In the genomic region with DNA sequence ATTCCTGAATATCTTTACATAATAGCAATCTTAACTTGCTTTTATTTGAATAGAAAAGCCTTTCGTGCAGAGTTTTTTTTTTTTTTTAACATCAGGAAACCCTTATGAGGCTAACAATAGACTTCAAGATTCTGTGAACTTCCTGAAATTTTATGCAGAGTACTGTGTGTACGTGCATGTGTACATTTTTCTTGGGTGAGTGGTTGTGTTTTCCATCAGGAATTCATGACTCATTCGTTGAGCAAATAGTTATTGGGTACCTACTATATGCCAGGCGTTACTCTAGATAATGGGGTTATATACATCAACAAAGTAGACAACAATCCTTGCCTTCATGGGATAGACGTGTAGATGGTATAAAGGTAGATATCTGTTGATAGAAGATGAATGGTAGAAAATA, we compare ENCODE assay signal across 1 cellular context.
A peak's percentile ranks its signal among the peaks of the same experiment; 100 is the strongest.
TF ChIP-seq lines count a peak whose summit lies in the region.

No MANE protein-coding gene starts in this region.

TF ChIP-seq in HepG2, 621 proteins besides CTCF, POLR2A, EP300 and RAD21 (continued from another document and continues in another):
- TF ChIP-seq, protein P1, sequence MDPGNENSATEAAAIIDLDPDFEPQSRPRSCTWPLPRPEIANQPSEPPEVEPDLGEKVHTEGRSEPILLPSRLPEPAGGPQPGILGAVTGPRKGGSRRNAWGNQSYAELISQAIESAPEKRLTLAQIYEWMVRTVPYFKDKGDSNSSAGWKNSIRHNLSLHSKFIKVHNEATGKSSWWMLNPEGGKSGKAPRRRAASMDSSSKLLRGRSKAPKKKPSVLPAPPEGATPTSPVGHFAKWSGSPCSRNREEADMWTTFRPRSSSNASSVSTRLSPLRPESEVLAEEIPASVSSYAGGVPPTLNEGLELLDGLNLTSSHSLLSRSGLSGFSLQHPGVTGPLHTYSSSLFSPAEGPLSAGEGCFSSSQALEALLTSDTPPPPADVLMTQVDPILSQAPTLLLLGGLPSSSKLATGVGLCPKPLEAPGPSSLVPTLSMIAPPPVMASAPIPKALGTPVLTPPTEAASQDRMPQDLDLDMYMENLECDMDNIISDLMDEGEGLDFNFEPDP (CRISPR knock-in tag; conservative IDR thresholded peaks at IDR 0.05): no peak
- TF ChIP-seq ZNF878 (CRISPR knock-in tag; IDR thresholded peaks at IDR 0.05) (no peak; the same call in 1 of the 2 replicates), ZNF367 (CRISPR knock-in tag; IDR thresholded peaks at IDR 0.05; ENCODE audit: borderline replicate concordance) (no peak), ZNF724P (CRISPR knock-in tag; IDR thresholded peaks at IDR 0.05; ENCODE audit: borderline replicate concordance) (no peak), IRF2 (CRISPR knock-in tag; IDR thresholded peaks at IDR 0.05) (peak; percentile 36; the same call in 1 of the 2 replicates), NR2F6 (IDR thresholded peaks at IDR 0.05) (no peak), NR2F6 (CRISPR knock-in tag; IDR thresholded peaks at IDR 0.05) (peak; percentile 21; the same call in 1 of the 2 replicates), THAP11 (CRISPR knock-in tag; IDR thresholded peaks at IDR 0.05) (0 out of 2 replicates have a peak, but pooled peaks have one; percentile 9), NFIC (IDR thresholded peaks at IDR 0.05; ENCODE audit: low read length) (peak; percentile 57; the same call in 1 of the 2 replicates), PPARG (CRISPR knock-in tag; conservative IDR thresholded peaks at IDR 0.05) (0 out of 2 replicates have a peak, but pooled peaks have one; percentile 34), HNF4A (CRISPR knock-in tag; IDR thresholded peaks at IDR 0.05) (no peak), RFX3 (CRISPR knock-in tag; IDR thresholded peaks at IDR 0.05) (no peak), ZNF557 (CRISPR knock-in tag; IDR thresholded peaks at IDR 0.05) (no peak), HMGA1 (CRISPR knock-in tag; conservative IDR thresholded peaks at IDR 0.05) (no peak), SOX6 (IDR thresholded peaks at IDR 0.05) (no peak), SOX6 (CRISPR knock-in tag; IDR thresholded peaks at IDR 0.05) (peak; percentile 72; the same call in 1 of the 2 replicates), PCBP2 (optimal IDR thresholded peaks at IDR 0.05; ENCODE audit: low read depth, low read length, poor library complexity, severe bottlenecking) (no peak), ZNF841 (CRISPR knock-in tag; IDR thresholded peaks at IDR 0.05; ENCODE audit: borderline replicate concordance) (no peak), FOXK2 (IDR thresholded peaks at IDR 0.05) (peak; percentile 71; the same call in 1 of the 2 replicates), ELF1 (CRISPR knock-in tag; IDR thresholded peaks at IDR 0.05) (no peak), ZNF143 (CRISPR knock-in tag; IDR thresholded peaks at IDR 0.05) (no peak)
- TF ChIP-seq, protein P2, sequence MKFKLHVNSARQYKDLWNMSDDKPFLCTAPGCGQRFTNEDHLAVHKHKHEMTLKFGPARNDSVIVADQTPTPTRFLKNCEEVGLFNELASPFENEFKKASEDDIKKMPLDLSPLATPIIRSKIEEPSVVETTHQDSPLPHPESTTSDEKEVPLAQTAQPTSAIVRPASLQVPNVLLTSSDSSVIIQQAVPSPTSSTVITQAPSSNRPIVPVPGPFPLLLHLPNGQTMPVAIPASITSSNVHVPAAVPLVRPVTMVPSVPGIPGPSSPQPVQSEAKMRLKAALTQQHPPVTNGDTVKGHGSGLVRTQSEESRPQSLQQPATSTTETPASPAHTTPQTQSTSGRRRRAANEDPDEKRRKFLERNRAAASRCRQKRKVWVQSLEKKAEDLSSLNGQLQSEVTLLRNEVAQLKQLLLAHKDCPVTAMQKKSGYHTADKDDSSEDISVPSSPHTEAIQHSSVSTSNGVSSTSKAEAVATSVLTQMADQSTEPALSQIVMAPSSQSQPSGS (CRISPR knock-in tag; IDR thresholded peaks at IDR 0.05): no peak
- TF ChIP-seq, protein P3, sequence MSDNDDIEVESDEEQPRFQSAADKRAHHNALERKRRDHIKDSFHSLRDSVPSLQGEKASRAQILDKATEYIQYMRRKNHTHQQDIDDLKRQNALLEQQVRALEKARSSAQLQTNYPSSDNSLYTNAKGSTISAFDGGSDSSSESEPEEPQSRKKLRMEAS (IDR thresholded peaks at IDR 0.05): no peak
- TF ChIP-seq, protein P4, sequence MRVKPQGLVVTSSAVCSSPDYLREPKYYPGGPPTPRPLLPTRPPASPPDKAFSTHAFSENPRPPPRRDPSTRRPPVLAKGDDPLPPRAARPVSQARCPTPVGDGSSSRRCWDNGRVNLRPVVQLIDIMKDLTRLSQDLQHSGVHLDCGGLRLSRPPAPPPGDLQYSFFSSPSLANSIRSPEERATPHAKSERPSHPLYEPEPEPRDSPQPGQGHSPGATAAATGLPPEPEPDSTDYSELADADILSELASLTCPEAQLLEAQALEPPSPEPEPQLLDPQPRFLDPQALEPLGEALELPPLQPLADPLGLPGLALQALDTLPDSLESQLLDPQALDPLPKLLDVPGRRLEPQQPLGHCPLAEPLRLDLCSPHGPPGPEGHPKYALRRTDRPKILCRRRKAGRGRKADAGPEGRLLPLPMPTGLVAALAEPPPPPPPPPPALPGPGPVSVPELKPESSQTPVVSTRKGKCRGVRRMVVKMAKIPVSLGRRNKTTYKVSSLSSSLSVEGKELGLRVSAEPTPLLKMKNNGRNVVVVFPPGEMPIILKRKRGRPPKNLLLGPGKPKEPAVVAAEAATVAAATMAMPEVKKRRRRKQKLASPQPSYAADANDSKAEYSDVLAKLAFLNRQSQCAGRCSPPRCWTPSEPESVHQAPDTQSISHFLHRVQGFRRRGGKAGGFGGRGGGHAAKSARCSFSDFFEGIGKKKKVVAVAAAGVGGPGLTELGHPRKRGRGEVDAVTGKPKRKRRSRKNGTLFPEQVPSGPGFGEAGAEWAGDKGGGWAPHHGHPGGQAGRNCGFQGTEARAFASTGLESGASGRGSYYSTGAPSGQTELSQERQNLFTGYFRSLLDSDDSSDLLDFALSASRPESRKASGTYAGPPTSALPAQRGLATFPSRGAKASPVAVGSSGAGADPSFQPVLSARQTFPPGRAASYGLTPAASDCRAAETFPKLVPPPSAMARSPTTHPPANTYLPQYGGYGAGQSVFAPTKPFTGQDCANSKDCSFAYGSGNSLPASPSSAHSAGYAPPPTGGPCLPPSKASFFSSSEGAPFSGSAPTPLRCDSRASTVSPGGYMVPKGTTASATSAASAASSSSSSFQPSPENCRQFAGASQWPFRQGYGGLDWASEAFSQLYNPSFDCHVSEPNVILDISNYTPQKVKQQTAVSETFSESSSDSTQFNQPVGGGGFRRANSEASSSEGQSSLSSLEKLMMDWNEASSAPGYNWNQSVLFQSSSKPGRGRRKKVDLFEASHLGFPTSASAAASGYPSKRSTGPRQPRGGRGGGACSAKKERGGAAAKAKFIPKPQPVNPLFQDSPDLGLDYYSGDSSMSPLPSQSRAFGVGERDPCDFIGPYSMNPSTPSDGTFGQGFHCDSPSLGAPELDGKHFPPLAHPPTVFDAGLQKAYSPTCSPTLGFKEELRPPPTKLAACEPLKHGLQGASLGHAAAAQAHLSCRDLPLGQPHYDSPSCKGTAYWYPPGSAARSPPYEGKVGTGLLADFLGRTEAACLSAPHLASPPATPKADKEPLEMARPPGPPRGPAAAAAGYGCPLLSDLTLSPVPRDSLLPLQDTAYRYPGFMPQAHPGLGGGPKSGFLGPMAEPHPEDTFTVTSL (CRISPR knock-in tag; IDR thresholded peaks at IDR 0.05; ENCODE audit: borderline replicate concordance): peak; percentile 65; the same call in 1 of the 2 replicates
- TF ChIP-seq, protein P5, sequence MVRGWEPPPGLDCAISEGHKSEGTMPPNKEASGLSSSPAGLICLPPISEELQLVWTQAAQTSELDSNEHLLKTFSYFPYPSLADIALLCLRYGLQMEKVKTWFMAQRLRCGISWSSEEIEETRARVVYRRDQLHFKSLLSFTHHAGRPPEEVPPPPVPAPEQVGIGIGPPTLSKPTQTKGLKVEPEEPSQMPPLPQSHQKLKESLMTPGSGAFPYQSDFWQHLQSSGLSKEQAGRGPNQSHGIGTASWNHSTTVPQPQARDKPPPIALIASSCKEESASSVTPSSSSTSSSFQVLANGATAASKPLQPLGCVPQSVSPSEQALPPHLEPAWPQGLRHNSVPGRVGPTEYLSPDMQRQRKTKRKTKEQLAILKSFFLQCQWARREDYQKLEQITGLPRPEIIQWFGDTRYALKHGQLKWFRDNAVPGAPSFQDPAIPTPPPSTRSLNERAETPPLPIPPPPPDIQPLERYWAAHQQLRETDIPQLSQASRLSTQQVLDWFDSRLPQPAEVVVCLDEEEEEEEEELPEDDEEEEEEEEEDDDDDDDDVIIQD (CRISPR knock-in tag; IDR thresholded peaks at IDR 0.05; ENCODE audit: low read depth): peak; percentile 88
- TF ChIP-seq, protein P6, sequence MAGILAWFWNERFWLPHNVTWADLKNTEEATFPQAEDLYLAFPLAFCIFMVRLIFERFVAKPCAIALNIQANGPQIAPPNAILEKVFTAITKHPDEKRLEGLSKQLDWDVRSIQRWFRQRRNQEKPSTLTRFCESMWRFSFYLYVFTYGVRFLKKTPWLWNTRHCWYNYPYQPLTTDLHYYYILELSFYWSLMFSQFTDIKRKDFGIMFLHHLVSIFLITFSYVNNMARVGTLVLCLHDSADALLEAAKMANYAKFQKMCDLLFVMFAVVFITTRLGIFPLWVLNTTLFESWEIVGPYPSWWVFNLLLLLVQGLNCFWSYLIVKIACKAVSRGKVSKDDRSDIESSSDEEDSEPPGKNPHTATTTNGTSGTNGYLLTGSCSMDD (CRISPR knock-in tag; IDR thresholded peaks at IDR 0.05): no peak
- TF ChIP-seq, protein P7, sequence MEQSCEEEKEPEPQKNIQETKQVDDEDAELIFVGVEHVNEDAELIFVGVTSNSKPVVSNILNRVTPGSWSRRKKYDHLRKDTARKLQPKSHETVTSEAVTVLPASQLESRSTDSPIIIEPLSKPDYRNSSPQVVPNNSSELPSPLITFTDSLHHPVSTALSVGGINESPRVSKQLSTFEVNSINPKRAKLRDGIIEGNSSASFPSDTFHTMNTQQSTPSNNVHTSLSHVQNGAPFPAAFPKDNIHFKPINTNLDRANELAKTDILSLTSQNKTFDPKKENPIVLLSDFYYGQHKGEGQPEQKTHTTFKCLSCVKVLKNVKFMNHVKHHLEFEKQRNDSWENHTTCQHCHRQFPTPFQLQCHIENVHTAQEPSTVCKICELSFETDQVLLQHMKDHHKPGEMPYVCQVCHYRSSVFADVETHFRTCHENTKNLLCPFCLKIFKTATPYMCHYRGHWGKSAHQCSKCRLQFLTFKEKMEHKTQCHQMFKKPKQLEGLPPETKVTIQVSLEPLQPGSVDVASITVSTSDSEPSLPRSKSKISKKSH (CRISPR knock-in tag; IDR thresholded peaks at IDR 0.05; ENCODE audit: borderline replicate concordance): no peak
- TF ChIP-seq, protein P8, sequence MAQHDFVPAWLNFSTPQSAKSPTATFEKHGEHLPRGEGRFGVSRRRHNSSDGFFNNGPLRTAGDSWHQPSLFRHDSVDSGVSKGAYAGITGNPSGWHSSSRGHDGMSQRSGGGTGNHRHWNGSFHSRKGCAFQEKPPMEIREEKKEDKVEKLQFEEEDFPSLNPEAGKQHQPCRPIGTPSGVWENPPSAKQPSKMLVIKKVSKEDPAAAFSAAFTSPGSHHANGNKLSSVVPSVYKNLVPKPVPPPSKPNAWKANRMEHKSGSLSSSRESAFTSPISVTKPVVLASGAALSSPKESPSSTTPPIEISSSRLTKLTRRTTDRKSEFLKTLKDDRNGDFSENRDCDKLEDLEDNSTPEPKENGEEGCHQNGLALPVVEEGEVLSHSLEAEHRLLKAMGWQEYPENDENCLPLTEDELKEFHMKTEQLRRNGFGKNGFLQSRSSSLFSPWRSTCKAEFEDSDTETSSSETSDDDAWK (CRISPR knock-in tag; IDR thresholded peaks at IDR 0.05): no peak
- TF ChIP-seq, protein P9, sequence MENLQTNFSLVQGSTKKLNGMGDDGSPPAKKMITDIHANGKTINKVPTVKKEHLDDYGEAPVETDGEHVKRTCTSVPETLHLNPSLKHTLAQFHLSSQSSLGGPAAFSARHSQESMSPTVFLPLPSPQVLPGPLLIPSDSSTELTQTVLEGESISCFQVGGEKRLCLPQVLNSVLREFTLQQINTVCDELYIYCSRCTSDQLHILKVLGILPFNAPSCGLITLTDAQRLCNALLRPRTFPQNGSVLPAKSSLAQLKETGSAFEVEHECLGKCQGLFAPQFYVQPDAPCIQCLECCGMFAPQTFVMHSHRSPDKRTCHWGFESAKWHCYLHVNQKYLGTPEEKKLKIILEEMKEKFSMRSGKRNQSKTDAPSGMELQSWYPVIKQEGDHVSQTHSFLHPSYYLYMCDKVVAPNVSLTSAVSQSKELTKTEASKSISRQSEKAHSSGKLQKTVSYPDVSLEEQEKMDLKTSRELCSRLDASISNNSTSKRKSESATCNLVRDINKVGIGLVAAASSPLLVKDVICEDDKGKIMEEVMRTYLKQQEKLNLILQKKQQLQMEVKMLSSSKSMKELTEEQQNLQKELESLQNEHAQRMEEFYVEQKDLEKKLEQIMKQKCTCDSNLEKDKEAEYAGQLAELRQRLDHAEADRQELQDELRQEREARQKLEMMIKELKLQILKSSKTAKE (CRISPR knock-in tag; IDR thresholded peaks at IDR 0.05; ENCODE audit: borderline replicate concordance): no peak
- TF ChIP-seq, protein P10, sequence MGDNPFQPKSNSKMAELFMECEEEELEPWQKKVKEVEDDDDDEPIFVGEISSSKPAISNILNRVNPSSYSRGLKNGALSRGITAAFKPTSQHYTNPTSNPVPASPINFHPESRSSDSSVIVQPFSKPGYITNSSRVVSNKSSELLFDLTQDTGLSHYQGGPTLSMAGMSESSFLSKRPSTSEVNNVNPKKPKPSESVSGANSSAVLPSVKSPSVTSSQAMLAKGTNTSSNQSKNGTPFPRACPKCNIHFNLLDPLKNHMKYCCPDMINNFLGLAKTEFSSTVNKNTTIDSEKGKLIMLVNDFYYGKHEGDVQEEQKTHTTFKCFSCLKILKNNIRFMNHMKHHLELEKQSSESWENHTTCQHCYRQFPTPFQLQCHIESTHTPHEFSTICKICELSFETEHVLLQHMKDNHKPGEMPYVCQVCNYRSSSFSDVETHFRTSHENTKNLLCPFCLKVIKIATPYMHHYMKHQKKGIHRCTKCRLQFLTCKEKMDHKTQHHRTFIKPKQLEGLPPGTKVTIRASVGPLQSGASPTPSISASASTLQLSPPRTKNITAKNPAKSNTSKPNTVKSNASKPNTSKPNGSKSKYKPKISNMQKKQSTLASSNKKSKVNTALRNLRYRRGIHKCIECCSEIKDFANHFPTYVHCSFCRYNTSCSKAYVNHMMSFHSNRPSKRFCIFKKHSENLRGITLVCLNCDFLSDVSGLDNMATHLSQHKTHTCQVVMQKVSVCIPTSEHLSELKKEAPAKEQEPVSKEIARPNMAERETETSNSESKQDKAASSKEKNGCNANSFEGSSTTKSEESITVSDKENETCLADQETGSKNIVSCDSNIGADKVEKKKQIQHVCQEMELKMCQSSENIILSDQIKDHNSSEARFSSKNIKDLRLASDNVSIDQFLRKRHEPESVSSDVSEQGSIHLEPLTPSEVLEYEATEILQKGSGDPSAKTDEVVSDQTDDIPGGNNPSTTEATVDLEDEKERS (CRISPR knock-in tag; IDR thresholded peaks at IDR 0.05): no peak
- TF ChIP-seq, protein P11, sequence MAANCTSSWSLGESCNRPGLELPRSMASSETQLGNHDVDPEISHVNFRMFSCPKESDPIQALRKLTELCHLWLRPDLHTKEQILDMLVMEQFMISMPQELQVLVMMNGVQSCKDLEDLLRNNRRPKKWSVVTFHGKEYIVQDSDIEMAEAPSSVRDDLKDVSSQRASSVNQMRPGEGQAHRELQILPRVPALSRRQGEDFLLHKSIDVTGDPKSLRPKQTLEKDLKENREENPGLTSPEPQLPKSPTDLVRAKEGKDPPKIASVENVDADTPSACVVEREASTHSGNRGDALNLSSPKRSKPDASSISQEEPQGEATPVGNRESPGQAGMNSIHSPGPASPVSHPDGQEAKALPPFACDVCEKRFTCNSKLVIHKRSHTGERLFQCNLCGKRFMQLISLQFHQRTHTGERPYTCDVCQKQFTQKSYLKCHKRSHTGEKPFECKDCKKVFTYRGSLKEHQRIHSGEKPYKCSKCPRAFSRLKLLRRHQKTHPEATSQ (CRISPR knock-in tag; IDR thresholded peaks at IDR 0.05; ENCODE audit: borderline replicate concordance): no peak
